ENCODE assay signal across 9 cellular contexts in the genomic region with DNA sequence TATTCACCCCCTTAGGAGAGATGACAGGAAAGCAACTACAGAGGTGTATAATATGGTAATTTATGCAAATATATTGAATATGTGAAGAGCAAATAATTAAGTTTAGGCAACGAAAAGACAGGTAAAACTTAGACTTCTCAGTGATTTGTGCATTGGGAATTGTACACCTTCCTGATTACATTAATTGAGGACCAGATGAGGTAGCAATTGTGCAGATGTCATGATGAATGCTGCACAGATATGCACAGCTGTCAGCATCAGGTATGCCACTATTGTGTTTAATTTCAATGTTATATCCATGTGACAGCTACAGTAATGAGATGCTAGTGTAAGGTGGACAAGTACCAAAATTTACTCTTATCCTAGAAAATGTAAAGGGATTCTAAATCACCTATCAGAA.
"Had no signal": no experiment of that assay in that cellular context is flagged by ENCODE, and none has a peak within 500 bp of the region (broad histone marks: within the 10 kb centered on the region; RNA-seq: fewer than 3 reads in every experiment).

No MANE protein-coding gene starts in this region.

- H3K9ac ChIP-seq: GM23248 had no signal

- ATAC-seq: GM23338, HCT116 had no signal

- DNase-seq: GM23248, GOT3, H7, H9, HCEC 1CT, HFFc6 had no signal

- H3K9me3 ChIP-seq: HAP-1 had no signal

- H3K27ac ChIP-seq: GM23248 had no signal

- H3K4me3 ChIP-seq: GM23248, GM23338, HAP-1 had no signal

- H3K36me3 ChIP-seq: HAP-1 had no signal

- H3K4me2 ChIP-seq: GM23338 had no signal

- H2AFZ ChIP-seq: GM23248, GM23338 had no signal
